8 cellular contexts compared by ENCODE assay signal in the genomic region with DNA sequence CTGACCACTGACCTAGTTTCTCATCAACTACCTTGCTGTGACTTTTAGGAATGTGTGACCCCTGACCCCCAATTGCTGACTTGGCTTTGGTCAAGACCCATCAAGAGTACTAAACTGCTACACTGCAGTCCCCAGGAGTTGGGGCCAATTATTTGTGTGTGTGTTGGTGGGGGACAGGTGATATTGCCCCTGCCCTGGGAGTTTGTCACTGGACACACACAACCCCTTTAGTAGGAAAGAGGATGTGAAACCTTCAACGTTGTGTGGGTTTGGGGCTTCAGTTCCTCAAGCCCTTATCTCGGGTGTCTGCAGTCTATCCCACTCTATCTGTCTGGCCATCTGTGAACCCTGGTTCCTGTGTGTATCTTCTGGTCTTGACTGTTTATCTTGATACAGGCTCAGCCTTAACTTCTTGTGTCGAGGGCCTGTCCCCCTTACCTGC. TPM values are rescaled to one million over a fixed set of nuclear protein-coding genes. Genes with fewer than 3 reads are reported as not detected.
DNase-seq lines count a peak whose midpoint lies in the region; ATAC-seq, FAIRE-seq and TF ChIP-seq lines count a peak whose summit lies in the region.

No MANE protein-coding gene starts in this region.

- CTCF ChIA-PET in GM12878 (lab: Yijun Ruan, JAX), result interaction anchor here (1.1 to 1.6 kb wide), 4 partner anchors 9 to 148 kb away, joined by 3 to 6 read pairs (median 4); no protein-coding TSS in a partner anchor

- peak overlapping the region; percentile 32 for H3K4me3 ChIP-seq in GM12865 (ENCODE audit: low read depth, low read length)
- peak overlapping the region; percentile 35 for H3K4me3 ChIP-seq in GM12878
- H3K4me3 ChIP-seq in adrenal gland, result no peak overlapping the region

- FAIRE-seq in GM12878 (lab: Jason Lieb, UNC), result peak; percentile 97

- peaks cover 30% of the 10 kb centered on the region for H3K4me1 ChIP-seq in GM12878 (ENCODE audit: control insufficient read depth, insufficient read depth, low read length)
- no peaks in the 10 kb centered on the region for H3K4me1 ChIP-seq in adrenal gland (replicated peaks in 1 of 2)

- intact Hi-C loops in GM12878 (cut with micrococcal nuclease; ENCODE audit: unreplicated experiment), result no loop called here
- intact Hi-C loops in adrenal gland (cut with DNase I), result no loop called here

- TF ChIP-seq CTCF in GM12865 (IDR thresholded peaks at IDR 0.05; ENCODE audit: insufficient read depth, low read depth, low read length, missing control alignments), result no peak
- TF ChIP-seq CTCF in GM20000 (IDR thresholded peaks at IDR 0.05; ENCODE audit: extremely low read depth, missing control alignments), result no peak
- TF ChIP-seq CTCF in GM12878 (IDR thresholded peaks at IDR 0.05 in 2 of 3, conservative IDR thresholded peaks at IDR 0.05 in 1 of 3; ENCODE audit: control insufficient read depth in 2 of 3, extremely low read depth in 1 of 3, insufficient read depth in 1 of 3, low read depth in 3 of 3, low read length in 3 of 3), result no peak
- TF ChIP-seq CTCF in adrenal gland (IDR thresholded peaks at IDR 0.05), result no peak

- RAD21 ChIA-PET in GM12878 (lab: Charles Lee; ENCODE audit: unreplicated experiment), result interaction anchor here (0.7 to 1.8 kb wide), 5 partner anchors 11 to 39 kb away, joined by 3 to 8 read pairs (median 4); no protein-coding TSS in a partner anchor

- peak; percentile 33 to 97 for TF ChIP-seq EP300 in GM12878 (IDR thresholded peaks at IDR 0.05; ENCODE audit: borderline replicate concordance in 1 of 2, control insufficient read depth in 1 of 2, low read depth in 2 of 2, low read length in 2 of 2)

- BruUV-seq in GM12878 (replicated peaks; lab: Mats Ljungman, UMichigan), result no TSS peak

- ATAC-seq in HG03457 (IDR thresholded peaks at IDR 0.05; ENCODE audit: unreplicated experiment) (peak; percentile 62), GM12878 (peak; percentile 80)

- in situ Hi-C loops in GM12878 (cut with MboI), result no loop called here

- H3K27me3 ChIP-seq in GM12878 (replicated peaks in 1 of 2; ENCODE audit: control insufficient read depth in 2 of 2, insufficient read depth in 2 of 2, low read length in 1 of 2) (no peaks in the 10 kb centered on the region), adrenal gland (no peaks in the 10 kb centered on the region)

- no peak; the same call in 1 of the 2 replicates for TF ChIP-seq RAD21 in GM12878 (IDR thresholded peaks at IDR 0.05; ENCODE audit: insufficient read depth, low read depth, low read length)

- H3K27ac ChIP-seq in GM12878 (ENCODE audit: control insufficient read depth, insufficient read depth) (peak overlapping the region; percentile 77), adrenal gland (no peak overlapping the region)

- POLR2A ChIA-PET in GM12878 (lab: Charles Lee), result interaction anchor here (11.2 kb wide), 1 partner anchor 16 kb away, joined by 169 read pairs; no protein-coding TSS in a partner anchor

- H3K9ac ChIP-seq in GM12878 (ENCODE audit: control insufficient read depth, insufficient read depth, low read length), result no peak overlapping the region

- H3K36me3 ChIP-seq in GM12878 (ENCODE audit: control insufficient read depth in 2 of 2, insufficient read depth in 2 of 2, low read length in 1 of 2) (peaks cover 12 to 18% of the 10 kb centered on the region in 2 experiments), adrenal gland (replicated peaks in 1 of 2) (no peaks in the 10 kb centered on the region)

- DNase-seq in GM12865 (ENCODE audit: low read depth) (peak; percentile 84), GM20000 (ENCODE audit: low spot score) (peak; percentile 60), GM12878 (ENCODE audit: low read depth, low spot score) (peak; percentile 77), NCI-H748 (lab: John Stamatoyannopoulos, UW; ENCODE audit: unreplicated experiment) (no peak), adrenal gland (no peak), H4 (ENCODE audit: low spot score) (no peak)
- DNase-seq in activated effector memory CD4-positive, alpha-beta T cell treated with anti-CD3 and anti-CD28 coated beads, Interleukin-2, amount 50 U/mL, for 16 hours, result no peak

- no peak overlapping the region for H2AFZ ChIP-seq in GM12878 (ENCODE audit: control insufficient read depth, low read depth, low read length)

- 0% methylated on average over 3 of the region's 3 CpGs for WGBS in GM12878 (ENCODE audit: insufficient coverage, insufficient replicate concordance, low lambda C conversion rate, missing lambda C conversion rate)
- 40 to 67% (median 47%) methylated on average over 1 to 3 of the region's 3 CpGs for WGBS in adrenal gland, 4 donors

- TF ChIP-seq POLR2A in GM12878 (IDR thresholded peaks at IDR 0.05; ENCODE audit: low read depth, low read length), result no peak
- TF ChIP-seq POLR2A in adrenal gland (IDR thresholded peaks at IDR 0.05), result no peak

- SMC1A ChIA-PET in GM12878 (lab: Charles Lee; ENCODE audit: uncharacterized antibody, unreplicated experiment), result interaction anchor here (1.7 to 14.8 kb wide), 4 partner anchors 10 to 37 kb away, joined by 4 to 165 read pairs (median 6); no protein-coding TSS in a partner anchor

- peak overlapping the region; percentile 85 for H3K4me2 ChIP-seq in GM12878 (ENCODE audit: control insufficient read depth, insufficient read depth)

- no peaks in the 10 kb centered on the region for H3K9me3 ChIP-seq in GM12878 (replicated peaks; ENCODE audit: control insufficient read depth, insufficient read depth, low read length)
- no peaks in the 10 kb centered on the region for H3K9me3 ChIP-seq in adrenal gland (replicated peaks in 1 of 3)

- H4K20me1 ChIP-seq in GM12878 (ENCODE audit: control insufficient read depth, insufficient read depth), result no peaks in the 10 kb centered on the region

- H3K79me2 ChIP-seq in GM12878 (ENCODE audit: control insufficient read depth, insufficient read depth, low read length), result peaks cover 59% of the 10 kb centered on the region

RNA-seq across cellular contexts. Expression of gene SASH3, which starts 6.5 kb away (rescaled TPM):
- total RNA-seq in GM12878 (2013; cell fraction: nucleolus; rRNA removed), result 88.3 and 101 TPM in 2 replicates
- total RNA-seq in GM12878 (2014; rRNA removed), result 198 and 231 TPM in 2 replicates
- 123 and 130 TPM in 2 replicates for total RNA-seq in GM12878 (2014; rRNA removed; fragmentation: Illumina TruSeq; extraction: Trizol)
- 183 and 191 TPM in 2 replicates for total RNA-seq in GM12878 (2021)
- 67.3 TPM for polyA plus RNA-seq in GM12878 (2011; ENCODE audit: low read depth)
- 159 and 233 TPM in 2 replicates for polyA plus RNA-seq in GM12878 (2011; rRNA removed)
- polyA plus RNA-seq in GM12878 (2011; cell fraction: cytosol; rRNA removed), result 229 and 314 TPM in 2 replicates
- polyA plus RNA-seq in GM12878 (2011; cell fraction: nucleus; rRNA removed), result 329 and 387 TPM in 2 replicates
- 109 and 113 TPM in 2 replicates for polyA plus RNA-seq in GM12878 (2012)
- 122 and 155 TPM in 2 replicates for polyA plus RNA-seq in GM12878 (2014; fragmentation: Illumina TruSeq; extraction: Trizol)
- 10 to 100 TPM; 23.1 to 39.1 TPM for polyA plus RNA-seq in GM12878 (2014; fragmentation: Nextera tagmentation; extraction: Ambion mirVana)
- 192 and 204 TPM in 2 replicates for polyA plus RNA-seq in GM12878 (2014; rRNA removed)
- polyA plus RNA-seq in GM12878 (2016; fragmentation: Nextera tagmentation; extraction: Ambion mirVana), result 100 to 1,000 TPM; 148 to 164 TPM
- 120 and 220 TPM in 2 replicates for polyA minus RNA-seq in GM12878 (2011; rRNA and poly(A)+ RNA removed)
- polyA minus RNA-seq in GM12878 (2011; cell fraction: cytosol; rRNA and poly(A)+ RNA removed), result 77.4 and 94.2 TPM in 2 replicates
- polyA minus RNA-seq in GM12878 (2011; cell fraction: nucleus; rRNA and poly(A)+ RNA removed), result 51.7 and 77.8 TPM in 2 replicates
- total RNA-seq in adrenal gland, result 10 to 100 TPM in 7 of 8 donors, 1 to 10 TPM in 1; 6.3 to 27.8 (median 18.5) TPM
- polyA plus RNA-seq in adrenal gland, result 10 to 100 TPM in 1 of 3 donors, 1 to 10 TPM in 2; 4.9 to 14.3 (median 5.9) TPM
- not detected in 2 replicates for total RNA-seq in H4 (2014; rRNA removed; shearing (Covaris generic))

RNA-seq across cellular contexts. Expression of gene XPNPEP2, which starts 47.5 kb away (rescaled TPM):
- total RNA-seq in GM12878 (2013; cell fraction: nucleolus; rRNA removed), result not detected in 2 replicates
- total RNA-seq in GM12878 (2014; rRNA removed) (0.17 and 0.27 TPM in 2 replicates), GM12878 (2014; rRNA removed; fragmentation: Illumina TruSeq; extraction: Trizol) (0.13 and 0.14 TPM in 2 replicates), GM12878 (2021) (0.21 and 0.27 TPM in 2 replicates), adrenal gland (1 to 10 TPM in 5 of 8 donors, under 1 TPM in 3; 0.18 to 5.4 (median 1.5) TPM)
- polyA plus RNA-seq in GM12878 (2011; ENCODE audit: low read depth), result 0.13 TPM
- polyA plus RNA-seq in GM12878 (2011; rRNA removed) (0.04 TPM in 2 replicates), GM12878 (2014; fragmentation: Illumina TruSeq; extraction: Trizol) (0.21 and 0.32 TPM in 2 replicates), GM12878 (2014; fragmentation: Nextera tagmentation; extraction: Ambion mirVana) (under 1 TPM; 0.08 to 0.26 TPM), GM12878 (2014; rRNA removed) (0.24 and 0.37 TPM in 2 replicates), GM12878 (2016; fragmentation: Nextera tagmentation; extraction: Ambion mirVana) (under 1 TPM; 0.05 to 0.06 TPM), adrenal gland (1 to 10 TPM in 1 of 3 donors, under 1 TPM in 2; 0.56 to 2.4 (median 0.73) TPM)
- polyA plus RNA-seq in GM12878 (2011; cell fraction: cytosol; rRNA removed), result 0.05 and 0.06 TPM in 2 replicates
- 0.04 and 0.06 TPM in 2 replicates for polyA plus RNA-seq in GM12878 (2011; cell fraction: nucleus; rRNA removed)
- polyA plus RNA-seq in GM12878 (2012), result 0.05 and 0.07 TPM in 2 replicates
- not detected in 2 replicates for polyA minus RNA-seq in GM12878 (2011; rRNA and poly(A)+ RNA removed)
- polyA minus RNA-seq in GM12878 (2011; cell fraction: cytosol; rRNA and poly(A)+ RNA removed), result not detected in 2 replicates
- not detected in 2 replicates for polyA minus RNA-seq in GM12878 (2011; cell fraction: nucleus; rRNA and poly(A)+ RNA removed)
- 0.12 TPM in 1 of 2 replicates, not detected in the other for total RNA-seq in H4 (2014; rRNA removed; shearing (Covaris generic))

RNA-seq across cellular contexts. Expression of gene ZDHHC9, which starts 57.5 kb away (rescaled TPM):
- 26.9 and 29.7 TPM in 2 replicates for total RNA-seq in GM12878 (2013; cell fraction: nucleolus; rRNA removed)
- 4.0 and 4.9 TPM in 2 replicates for total RNA-seq in GM12878 (2014; rRNA removed)
- 2.4 and 2.8 TPM in 2 replicates for total RNA-seq in GM12878 (2014; rRNA removed; fragmentation: Illumina TruSeq; extraction: Trizol)
- total RNA-seq in GM12878 (2021), result 6.6 and 6.9 TPM in 2 replicates
- 5.6 TPM for polyA plus RNA-seq in GM12878 (2011; ENCODE audit: low read depth)
- 10.1 and 13.0 TPM in 2 replicates for polyA plus RNA-seq in GM12878 (2011; rRNA removed)
- 8.7 and 12.4 TPM in 2 replicates for polyA plus RNA-seq in GM12878 (2011; cell fraction: cytosol; rRNA removed)
- polyA plus RNA-seq in GM12878 (2011; cell fraction: nucleus; rRNA removed), result 10.8 and 13.0 TPM in 2 replicates
- 7.2 and 7.6 TPM in 2 replicates for polyA plus RNA-seq in GM12878 (2012)
- polyA plus RNA-seq in GM12878 (2014; fragmentation: Illumina TruSeq; extraction: Trizol), result 8.1 and 8.4 TPM in 2 replicates
- polyA plus RNA-seq in GM12878 (2014; fragmentation: Nextera tagmentation; extraction: Ambion mirVana), result 1 to 10 TPM; 1.8 to 2.5 TPM
- polyA plus RNA-seq in GM12878 (2014; rRNA removed), result 3.9 and 4.4 TPM in 2 replicates
- 1 to 10 TPM; 6.5 to 6.7 TPM for polyA plus RNA-seq in GM12878 (2016; fragmentation: Nextera tagmentation; extraction: Ambion mirVana)
- polyA minus RNA-seq in GM12878 (2011; rRNA and poly(A)+ RNA removed), result 18.1 and 19.4 TPM in 2 replicates
- polyA minus RNA-seq in GM12878 (2011; cell fraction: cytosol; rRNA and poly(A)+ RNA removed), result 6.9 and 7.7 TPM in 2 replicates
- polyA minus RNA-seq in GM12878 (2011; cell fraction: nucleus; rRNA and poly(A)+ RNA removed), result 8.7 and 10.5 TPM in 2 replicates
- 10 to 100 TPM; 20.7 to 75.7 (median 26.4) TPM for total RNA-seq in adrenal gland
- polyA plus RNA-seq in adrenal gland, result 10 to 100 TPM in 1 of 3 donors, 1 to 10 TPM in 2; 4.3 to 33.3 (median 7.2) TPM
- total RNA-seq in H4 (2014; rRNA removed; shearing (Covaris generic)), result 16.0 and 24.5 TPM in 2 replicates

Comparison
In these comparisons a context has a peak if more than half of its experiments do, and no peak if none do; other contexts are left out.
1. DNase-seq: peak in GM12865 (single experiment), GM20000 (single experiment) and GM12878 (single experiment); none in activated effector memory CD4-positive, alpha-beta T cell treated with anti-CD3 and anti-CD28 coated beads, Interleukin-2, amount 50 U/mL, for 16 hours (single experiment), NCI-H748 (single experiment), adrenal gland (0 of 7) and H4 (single experiment).
2. H3K4me3 ChIP-seq: peak in GM12865 (single experiment) and GM12878 (single experiment); none in adrenal gland (0 of 4).